1 cellular context compared by ENCODE assay signal in genomic region chr22:24540470-24540869, GRCh38.
TF ChIP-seq lines count a peak whose summit lies in the region.

No MANE protein-coding gene starts in this region.

TF ChIP-seq in K562, 482 proteins besides CTCF, POLR2A, EP300 and RAD21:
- TF ChIP-seq NR3C1 (CRISPR knock-in tag; IDR thresholded peaks at IDR 0.05) (no peak), ZBTB26 (CRISPR knock-in tag; IDR thresholded peaks at IDR 0.05) (no peak), HEY1 (CRISPR knock-in tag; IDR thresholded peaks at IDR 0.05; ENCODE audit: borderline replicate concordance) (no peak), CBX5 (IDR thresholded peaks at IDR 0.05; ENCODE audit: borderline replicate concordance, low read depth) (no peak), HMG20A (CRISPR knock-in tag; conservative IDR thresholded peaks at IDR 0.05) (no peak), OTX1 (CRISPR knock-in tag; IDR thresholded peaks at IDR 0.05) (no peak), ZBTB5 (IDR thresholded peaks at IDR 0.05) (no peak), CHD7 (IDR thresholded peaks at IDR 0.05; ENCODE audit: low read depth, low read length) (no peak)
TF ChIP-seq in K562: peak in this region for 0.
